Comparison of ENCODE assay signal across 17 cellular contexts in genomic region chr18:55024568-55024967, GRCh38.
A peak's percentile ranks its signal among the peaks of the same experiment; 100 is the strongest.
DNase-seq lines count a peak whose midpoint lies in the region; ATAC-seq and TF ChIP-seq lines count a peak whose summit lies in the region.
"Had no signal": no experiment of that assay in that cellular context is flagged by ENCODE, and none has a peak within 500 bp of the region (broad histone marks: within the 10 kb centered on the region; RNA-seq: fewer than 3 reads in every experiment).

No MANE protein-coding gene starts in this region.

- DNase-seq in ELR (ENCODE audit: low read depth) (peak; percentile 24), NCI-H146 treated with DMSO at 0.1 percent for 48 hours (lab: John Stamatoyannopoulos, UW; ENCODE audit: unreplicated experiment) (no peak), NAMALWA (ENCODE audit: low spot score) (no peak), activated gamma-delta T cell (lab: John Stamatoyannopoulos, UW) (no peak)
- DNase-seq: 8988T; CD8-positive, alpha-beta T cell; GF-D8; GM23248; HFFc6; KBM-7 had no signal

- H2AFZ ChIP-seq in ACC112 (ENCODE audit: low read length, unreplicated experiment): peak overlapping the region; percentile 0
- H2AFZ ChIP-seq in OCI-LY3 (ENCODE audit: low read depth, low read length): peak overlapping the region; percentile 91
- H2AFZ ChIP-seq: GM23248 had no signal

- no peak overlapping the region for H3K4me3 ChIP-seq in ACC112 (ENCODE audit: low read depth, low read length)
- H3K4me3 ChIP-seq in OCI-LY3 (ENCODE audit: low read length): no peak overlapping the region
- H3K4me3 ChIP-seq: BLaER1 treated with 17β-estradiol and CSF1 and Interleukin-3, amounts not matched to agents 10 nM and 100 nM; GM23248 had no signal

- H3K9ac ChIP-seq in OCI-LY3 (ENCODE audit: low read length): no peak overlapping the region
- H3K9ac ChIP-seq: BLaER1 treated with 17β-estradiol and CSF1 and Interleukin-3, amounts not matched to agents 10 nM and 100 nM; GM23248 had no signal

- peak; percentile 59; the same call in 2 of the 3 replicates for ATAC-seq in SK-N-SH treated with all-trans-retinoic acid at 6 μM for 48 hours
- ATAC-seq in HG03378 (IDR thresholded peaks at IDR 0.05; ENCODE audit: unreplicated experiment): no peak
- ATAC-seq: CD8-positive, alpha-beta T cell; HCT116; HepG2 had no signal

- H3K79me2 ChIP-seq in ACC112 (ENCODE audit: control insufficient read depth, insufficient read depth, low read length, unreplicated experiment) (no peaks in the 10 kb centered on the region), OCI-LY3 (ENCODE audit: low read length) (no peaks in the 10 kb centered on the region)

- TF ChIP-seq CTCF in OCI-LY3 (IDR thresholded peaks at IDR 0.05; ENCODE audit: low read depth, low read length): no peak

- no peaks in the 10 kb centered on the region for H4K20me1 ChIP-seq in OCI-LY3 (ENCODE audit: insufficient read depth, low read length)
- H4K20me1 ChIP-seq: BLaER1 treated with 17β-estradiol and CSF1 and Interleukin-3, amounts not matched to agents 10 nM and 100 nM had no signal

- H3K4me1 ChIP-seq in ACC112 (ENCODE audit: control insufficient read depth, insufficient read depth, low read length, unreplicated experiment) (peaks cover 12% of the 10 kb centered on the region), OCI-LY3 (ENCODE audit: low read length) (peaks cover 12% of the 10 kb centered on the region)

- H3K9me3 ChIP-seq in OCI-LY3 (ENCODE audit: insufficient read depth, low read length): no peaks in the 10 kb centered on the region
- H3K9me3 ChIP-seq: BLaER1 treated with 17β-estradiol and CSF1 and Interleukin-3, amounts not matched to agents 10 nM and 100 nM had no signal

- no peaks in the 10 kb centered on the region for H3K27me3 ChIP-seq in ACC112 (ENCODE audit: insufficient read depth, low read length)
- H3K27me3 ChIP-seq in OCI-LY3 (ENCODE audit: low read depth, low read length): no peaks in the 10 kb centered on the region
- H3K27me3 ChIP-seq: BLaER1 treated with 17β-estradiol and CSF1 and Interleukin-3, amounts not matched to agents 10 nM and 100 nM had no signal

- H3K36me3 ChIP-seq in ACC112 (ENCODE audit: insufficient read depth, low read length): no peaks in the 10 kb centered on the region
- peaks cover 7% of the 10 kb centered on the region for H3K36me3 ChIP-seq in OCI-LY3 (replicated peaks; ENCODE audit: low read depth, low read length)
- H3K36me3 ChIP-seq: BLaER1 treated with 17β-estradiol and CSF1 and Interleukin-3, amounts not matched to agents 10 nM and 100 nM had no signal

- H3K4me2 ChIP-seq in OCI-LY3 (ENCODE audit: low read length): no peak overlapping the region
- H3K4me2 ChIP-seq: BLaER1 treated with 17β-estradiol and CSF1 and Interleukin-3, amounts not matched to agents 10 nM and 100 nM had no signal

- H3K27ac ChIP-seq in ACC112 (ENCODE audit: low read depth, low read length) (no peak overlapping the region), OCI-LY3 (ENCODE audit: low read length) (no peak overlapping the region)
- H3K27ac ChIP-seq: BLaER1 treated with 17β-estradiol and CSF1 and Interleukin-3, amounts not matched to agents 10 nM and 100 nM; GM23248 had no signal

TF ChIP-seq in SK-N-SH treated with all-trans-retinoic acid at 6 μM for 48 hours, 23 proteins besides CTCF, POLR2A, EP300 and RAD21:
- no peak for TF ChIP-seq GLIS3 (CRISPR knock-in tag; IDR thresholded peaks at IDR 0.05)
- TF ChIP-seq ISL1 (CRISPR knock-in tag; IDR thresholded peaks at IDR 0.05): peak; percentile 18; the same call in 1 of the 2 replicates
- TF ChIP-seq ZNF70 (CRISPR knock-in tag; IDR thresholded peaks at IDR 0.05): no peak
